Comparison of ENCODE assay signal across 1 cellular context in genomic region chr4:186725422-186726149, GRCh38.
TF ChIP-seq lines count a peak whose summit lies in the region.

No MANE protein-coding gene starts in this region.

TF ChIP-seq in HepG2, 621 proteins besides CTCF, POLR2A, EP300 and RAD21 (continued from another document and continues in another):
- TF ChIP-seq ZNF7 (CRISPR knock-in tag; IDR thresholded peaks at IDR 0.05) (no peak), ELF4 (CRISPR knock-in tag; IDR thresholded peaks at IDR 0.05; ENCODE audit: borderline replicate concordance) (no peak), FOXO1 (CRISPR knock-in tag; IDR thresholded peaks at IDR 0.05) (peak; percentile 22; the same call in 1 of the 2 replicates), ZBTB3 (CRISPR knock-in tag; IDR thresholded peaks at IDR 0.05; ENCODE audit: borderline replicate concordance, low read depth) (no peak), ZNF564 (CRISPR knock-in tag; IDR thresholded peaks at IDR 0.05) (no peak), KDM5B (CRISPR knock-in tag; IDR thresholded peaks at IDR 0.05; ENCODE audit: borderline replicate concordance) (no peak), CSRNP1 (CRISPR knock-in tag; IDR thresholded peaks at IDR 0.05) (no peak), KMT2A (CRISPR knock-in tag; IDR thresholded peaks at IDR 0.05) (peak; percentile 88), ZNF451 (CRISPR knock-in tag; IDR thresholded peaks at IDR 0.05) (no peak), EEA1 (CRISPR knock-in tag; IDR thresholded peaks at IDR 0.05; ENCODE audit: borderline replicate concordance) (no peak), MLLT10 (CRISPR knock-in tag; IDR thresholded peaks at IDR 0.05) (no peak), KLF12 (CRISPR knock-in tag; IDR thresholded peaks at IDR 0.05; ENCODE audit: borderline replicate concordance) (no peak), ZBTB42 (CRISPR knock-in tag; IDR thresholded peaks at IDR 0.05) (no peak), JDP2 (CRISPR knock-in tag; IDR thresholded peaks at IDR 0.05; ENCODE audit: borderline replicate concordance) (no peak), ATF7 (IDR thresholded peaks at IDR 0.05) (no peak), ATF7 (CRISPR knock-in tag; IDR thresholded peaks at IDR 0.05) (no peak), TAF1 (CRISPR knock-in tag; IDR thresholded peaks at IDR 0.05) (no peak), CHD4 (IDR thresholded peaks at IDR 0.05; ENCODE audit: borderline replicate concordance, low read length) (no peak), SRY (CRISPR knock-in tag; IDR thresholded peaks at IDR 0.05) (peak; percentile 60; the same call in 1 of the 2 replicates), ZNF839 (CRISPR knock-in tag; IDR thresholded peaks at IDR 0.05; ENCODE audit: borderline replicate concordance) (0 out of 2 replicates have a peak, but pooled peaks have one; percentile 11), SNAPC4 (CRISPR knock-in tag; IDR thresholded peaks at IDR 0.05) (no peak), ASH2L (IDR thresholded peaks at IDR 0.05; ENCODE audit: insufficient read length, low read depth, low read length) (peak; percentile 38), ZSCAN20 (CRISPR knock-in tag; IDR thresholded peaks at IDR 0.05; ENCODE audit: borderline replicate concordance) (no peak), RORA (CRISPR knock-in tag; IDR thresholded peaks at IDR 0.05) (no peak), ZNF354B (CRISPR knock-in tag; IDR thresholded peaks at IDR 0.05) (no peak), GPN1 (CRISPR knock-in tag; IDR thresholded peaks at IDR 0.05; ENCODE audit: borderline replicate concordance) (no peak), ZNF879 (CRISPR knock-in tag; IDR thresholded peaks at IDR 0.05) (no peak), FOXJ3 (CRISPR knock-in tag; IDR thresholded peaks at IDR 0.05; ENCODE audit: borderline replicate concordance) (no peak), SALL2 (CRISPR knock-in tag; IDR thresholded peaks at IDR 0.05) (no peak), HOXA3 (CRISPR knock-in tag; IDR thresholded peaks at IDR 0.05) (no peak), ZNF674 (CRISPR knock-in tag; IDR thresholded peaks at IDR 0.05; ENCODE audit: low read depth) (no peak), THRA (CRISPR knock-in tag; IDR thresholded peaks at IDR 0.05; ENCODE audit: borderline replicate concordance) (no peak), IRF2 (CRISPR knock-in tag; IDR thresholded peaks at IDR 0.05) (peak; percentile 42), NAIF1 (CRISPR knock-in tag; IDR thresholded peaks at IDR 0.05; ENCODE audit: borderline replicate concordance) (peak; percentile 54; the same call in 1 of the 2 replicates), STAT5B (CRISPR knock-in tag; IDR thresholded peaks at IDR 0.05) (no peak), ZNF24 (IDR thresholded peaks at IDR 0.05) (no peak), SIX4 (CRISPR knock-in tag; IDR thresholded peaks at IDR 0.05) (no peak), NR1H2 (CRISPR knock-in tag; IDR thresholded peaks at IDR 0.05; ENCODE audit: borderline replicate concordance, low read depth) (no peak), ONECUT2 (CRISPR knock-in tag; IDR thresholded peaks at IDR 0.05) (no peak), STAG1 (CRISPR knock-in tag; IDR thresholded peaks at IDR 0.05) (peak; percentile 94), ZNF563 (CRISPR knock-in tag; IDR thresholded peaks at IDR 0.05) (no peak), SAP130 (CRISPR knock-in tag; IDR thresholded peaks at IDR 0.05; ENCODE audit: low read depth) (peak; percentile 27; the same call in 1 of the 2 replicates), ZNF460 (CRISPR knock-in tag; IDR thresholded peaks at IDR 0.05; ENCODE audit: borderline replicate concordance) (no peak), ZSCAN25 (CRISPR knock-in tag; IDR thresholded peaks at IDR 0.05) (no peak), NFYC (CRISPR knock-in tag; IDR thresholded peaks at IDR 0.05) (no peak; the same call in 1 of the 2 replicates), CBX1 (IDR thresholded peaks at IDR 0.05; ENCODE audit: low read depth) (no peak), KDM1A (CRISPR knock-in tag; IDR thresholded peaks at IDR 0.05) (no peak), MIXL1 (CRISPR knock-in tag; IDR thresholded peaks at IDR 0.05) (0 out of 2 replicates have a peak, but pooled peaks have one; percentile 29), RXRA (CRISPR knock-in tag; IDR thresholded peaks at IDR 0.05) (0 out of 2 replicates have a peak, but pooled peaks have one; percentile 1), HNF4A (CRISPR knock-in tag; IDR thresholded peaks at IDR 0.05) (peak; percentile 25; the same call in 1 of the 2 replicates), RFX1 (IDR thresholded peaks at IDR 0.05) (no peak), BORCS8-MEF2B (CRISPR knock-in tag; IDR thresholded peaks at IDR 0.05) (no peak), ZFAT (CRISPR knock-in tag; conservative IDR thresholded peaks at IDR 0.05) (no peak), ZNF329 (CRISPR knock-in tag; IDR thresholded peaks at IDR 0.05; ENCODE audit: low read depth) (0 out of 2 replicates have a peak, but pooled peaks have one; percentile 14), ZNF326 (CRISPR knock-in tag; IDR thresholded peaks at IDR 0.05; ENCODE audit: borderline replicate concordance) (no peak), NFRKB (IDR thresholded peaks at IDR 0.05) (no peak), PAF1 (CRISPR knock-in tag; IDR thresholded peaks at IDR 0.05) (no peak), FOXA1 (IDR thresholded peaks at IDR 0.05) (no peak), FOXA1 (CRISPR knock-in tag; IDR thresholded peaks at IDR 0.05) (no peak)
- TF ChIP-seq, protein P1, sequence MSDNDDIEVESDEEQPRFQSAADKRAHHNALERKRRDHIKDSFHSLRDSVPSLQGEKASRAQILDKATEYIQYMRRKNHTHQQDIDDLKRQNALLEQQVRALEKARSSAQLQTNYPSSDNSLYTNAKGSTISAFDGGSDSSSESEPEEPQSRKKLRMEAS (IDR thresholded peaks at IDR 0.05): peak; percentile 64
- TF ChIP-seq, protein P2, sequence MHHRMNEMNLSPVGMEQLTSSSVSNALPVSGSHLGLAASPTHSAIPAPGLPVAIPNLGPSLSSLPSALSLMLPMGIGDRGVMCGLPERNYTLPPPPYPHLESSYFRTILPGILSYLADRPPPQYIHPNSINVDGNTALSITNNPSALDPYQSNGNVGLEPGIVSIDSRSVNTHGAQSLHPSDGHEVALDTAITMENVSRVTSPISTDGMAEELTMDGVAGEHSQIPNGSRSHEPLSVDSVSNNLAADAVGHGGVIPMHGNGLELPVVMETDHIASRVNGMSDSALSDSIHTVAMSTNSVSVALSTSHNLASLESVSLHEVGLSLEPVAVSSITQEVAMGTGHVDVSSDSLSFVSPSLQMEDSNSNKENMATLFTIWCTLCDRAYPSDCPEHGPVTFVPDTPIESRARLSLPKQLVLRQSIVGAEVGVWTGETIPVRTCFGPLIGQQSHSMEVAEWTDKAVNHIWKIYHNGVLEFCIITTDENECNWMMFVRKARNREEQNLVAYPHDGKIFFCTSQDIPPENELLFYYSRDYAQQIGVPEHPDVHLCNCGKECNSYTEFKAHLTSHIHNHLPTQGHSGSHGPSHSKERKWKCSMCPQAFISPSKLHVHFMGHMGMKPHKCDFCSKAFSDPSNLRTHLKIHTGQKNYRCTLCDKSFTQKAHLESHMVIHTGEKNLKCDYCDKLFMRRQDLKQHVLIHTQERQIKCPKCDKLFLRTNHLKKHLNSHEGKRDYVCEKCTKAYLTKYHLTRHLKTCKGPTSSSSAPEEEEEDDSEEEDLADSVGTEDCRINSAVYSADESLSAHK (CRISPR knock-in tag; IDR thresholded peaks at IDR 0.05; ENCODE audit: borderline replicate concordance): no peak
- TF ChIP-seq, protein P3, sequence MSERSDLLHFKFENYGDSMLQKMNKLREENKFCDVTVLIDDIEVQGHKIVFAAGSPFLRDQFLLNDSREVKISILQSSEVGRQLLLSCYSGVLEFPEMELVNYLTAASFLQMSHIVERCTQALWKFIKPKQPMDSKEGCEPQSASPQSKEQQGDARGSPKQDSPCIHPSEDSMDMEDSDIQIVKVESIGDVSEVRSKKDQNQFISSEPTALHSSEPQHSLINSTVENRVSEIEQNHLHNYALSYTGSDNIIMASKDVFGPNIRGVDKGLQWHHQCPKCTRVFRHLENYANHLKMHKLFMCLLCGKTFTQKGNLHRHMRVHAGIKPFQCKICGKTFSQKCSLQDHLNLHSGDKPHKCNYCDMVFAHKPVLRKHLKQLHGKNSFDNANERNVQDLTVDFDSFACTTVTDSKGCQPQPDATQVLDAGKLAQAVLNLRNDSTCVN (CRISPR knock-in tag; IDR thresholded peaks at IDR 0.05; ENCODE audit: borderline replicate concordance): no peak
- TF ChIP-seq, protein P4, sequence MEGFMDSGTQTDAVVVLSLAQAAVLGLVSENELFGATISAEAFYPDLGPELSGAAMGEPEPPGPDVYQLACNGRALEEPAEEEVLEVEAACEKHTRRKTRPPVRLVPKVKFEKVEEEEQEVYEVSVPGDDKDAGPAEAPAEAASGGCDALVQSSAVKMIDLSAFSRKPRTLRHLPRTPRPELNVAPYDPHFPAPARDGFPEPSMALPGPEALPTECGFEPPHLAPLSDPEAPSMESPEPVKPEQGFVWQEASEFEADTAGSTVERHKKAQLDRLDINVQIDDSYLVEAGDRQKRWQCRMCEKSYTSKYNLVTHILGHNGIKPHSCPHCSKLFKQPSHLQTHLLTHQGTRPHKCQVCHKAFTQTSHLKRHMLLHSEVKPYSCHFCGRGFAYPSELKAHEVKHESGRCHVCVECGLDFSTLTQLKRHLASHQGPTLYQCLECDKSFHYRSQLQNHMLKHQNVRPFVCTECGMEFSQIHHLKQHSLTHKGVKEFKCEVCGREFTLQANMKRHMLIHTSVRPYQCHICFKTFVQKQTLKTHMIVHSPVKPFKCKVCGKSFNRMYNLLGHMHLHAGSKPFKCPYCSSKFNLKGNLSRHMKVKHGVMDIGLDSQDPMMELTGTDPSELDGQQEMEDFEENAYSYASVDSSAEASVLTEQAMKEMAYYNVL (CRISPR knock-in tag; IDR thresholded peaks at IDR 0.05; ENCODE audit: borderline replicate concordance): no peak
- TF ChIP-seq, protein P5, sequence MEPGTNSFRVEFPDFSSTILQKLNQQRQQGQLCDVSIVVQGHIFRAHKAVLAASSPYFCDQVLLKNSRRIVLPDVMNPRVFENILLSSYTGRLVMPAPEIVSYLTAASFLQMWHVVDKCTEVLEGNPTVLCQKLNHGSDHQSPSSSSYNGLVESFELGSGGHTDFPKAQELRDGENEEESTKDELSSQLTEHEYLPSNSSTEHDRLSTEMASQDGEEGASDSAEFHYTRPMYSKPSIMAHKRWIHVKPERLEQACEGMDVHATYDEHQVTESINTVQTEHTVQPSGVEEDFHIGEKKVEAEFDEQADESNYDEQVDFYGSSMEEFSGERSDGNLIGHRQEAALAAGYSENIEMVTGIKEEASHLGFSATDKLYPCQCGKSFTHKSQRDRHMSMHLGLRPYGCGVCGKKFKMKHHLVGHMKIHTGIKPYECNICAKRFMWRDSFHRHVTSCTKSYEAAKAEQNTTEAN (CRISPR knock-in tag; conservative IDR thresholded peaks at IDR 0.05): 0 out of 2 replicates have a peak, but pooled peaks have one; percentile 27
